1 cellular context compared by ENCODE assay signal in the genomic region with DNA sequence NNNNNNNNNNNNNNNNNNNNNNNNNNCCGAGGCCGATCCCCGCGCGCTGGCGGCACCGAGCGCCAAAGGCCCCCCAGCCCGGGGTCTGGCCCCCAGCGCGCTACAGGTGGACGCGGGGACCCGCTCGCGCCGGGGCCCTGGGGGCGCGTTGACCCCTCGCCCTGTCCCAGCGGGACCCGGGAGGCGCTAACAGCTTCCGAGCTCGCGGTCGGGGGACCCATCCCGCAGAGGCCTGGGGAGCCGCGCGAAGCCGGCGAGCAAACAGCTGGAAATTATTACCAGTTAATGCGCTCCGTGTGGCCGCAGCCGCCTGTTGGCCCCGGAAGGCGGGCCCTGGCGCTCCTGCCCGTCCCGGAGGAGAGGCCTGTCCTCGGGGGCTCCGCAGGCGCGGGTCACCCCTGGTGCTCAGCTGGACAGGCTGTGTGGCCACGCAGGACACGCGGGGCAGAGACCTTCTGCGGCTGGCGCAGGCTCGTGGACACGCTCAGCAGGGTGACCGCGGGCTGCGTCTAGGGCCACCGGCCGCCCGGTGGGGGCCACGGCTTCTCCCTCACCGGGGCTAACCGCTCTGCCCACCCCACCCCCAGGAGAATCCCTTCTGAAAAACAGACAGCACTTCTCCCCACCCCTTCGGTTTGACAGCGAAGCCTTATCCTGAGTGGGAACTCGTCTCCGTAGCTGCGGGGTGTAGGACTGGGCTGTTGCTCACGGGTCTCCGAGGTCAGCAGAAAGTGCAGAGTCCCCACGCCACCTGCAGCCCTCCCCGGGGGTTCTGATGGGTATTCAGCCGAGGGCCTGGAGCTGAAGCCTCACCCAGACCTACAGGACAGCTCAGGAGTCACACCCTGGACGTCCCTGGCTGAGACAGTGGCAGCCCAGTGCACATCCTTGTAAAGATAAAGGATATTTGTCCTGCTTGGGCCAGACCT.
TF ChIP-seq lines count a peak whose summit lies in the region.

No MANE protein-coding gene starts in this region.

TF ChIP-seq in HepG2, 621 proteins besides CTCF, POLR2A, EP300 and RAD21 (continued from another document and continues in another):
- TF ChIP-seq, protein P1, sequence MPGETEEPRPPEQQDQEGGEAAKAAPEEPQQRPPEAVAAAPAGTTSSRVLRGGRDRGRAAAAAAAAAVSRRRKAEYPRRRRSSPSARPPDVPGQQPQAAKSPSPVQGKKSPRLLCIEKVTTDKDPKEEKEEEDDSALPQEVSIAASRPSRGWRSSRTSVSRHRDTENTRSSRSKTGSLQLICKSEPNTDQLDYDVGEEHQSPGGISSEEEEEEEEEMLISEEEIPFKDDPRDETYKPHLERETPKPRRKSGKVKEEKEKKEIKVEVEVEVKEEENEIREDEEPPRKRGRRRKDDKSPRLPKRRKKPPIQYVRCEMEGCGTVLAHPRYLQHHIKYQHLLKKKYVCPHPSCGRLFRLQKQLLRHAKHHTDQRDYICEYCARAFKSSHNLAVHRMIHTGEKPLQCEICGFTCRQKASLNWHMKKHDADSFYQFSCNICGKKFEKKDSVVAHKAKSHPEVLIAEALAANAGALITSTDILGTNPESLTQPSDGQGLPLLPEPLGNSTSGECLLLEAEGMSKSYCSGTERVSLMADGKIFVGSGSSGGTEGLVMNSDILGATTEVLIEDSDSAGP (CRISPR knock-in tag; IDR thresholded peaks at IDR 0.05; ENCODE audit: borderline replicate concordance) = peak; percentile 46; the same call in 1 of the 2 replicates
- TF ChIP-seq ZNF629 (CRISPR knock-in tag; conservative IDR thresholded peaks at IDR 0.05) (no peak), MEF2D (CRISPR knock-in tag; IDR thresholded peaks at IDR 0.05) (no peak), RARG (CRISPR knock-in tag; IDR thresholded peaks at IDR 0.05; ENCODE audit: low read depth) (no peak), MBD4 (IDR thresholded peaks at IDR 0.05; ENCODE audit: borderline replicate concordance, low read length) (no peak), GZF1 (CRISPR knock-in tag; IDR thresholded peaks at IDR 0.05) (no peak), SYNCRIP (IDR thresholded peaks at IDR 0.05; ENCODE audit: insufficient read depth, low read depth, low read length) (no peak), ZNF567 (CRISPR knock-in tag; IDR thresholded peaks at IDR 0.05; ENCODE audit: borderline replicate concordance) (no peak), ZNF7 (CRISPR knock-in tag; IDR thresholded peaks at IDR 0.05) (no peak), TAF1 (CRISPR knock-in tag; IDR thresholded peaks at IDR 0.05) (no peak), IRX3 (CRISPR knock-in tag; IDR thresholded peaks at IDR 0.05; ENCODE audit: borderline replicate concordance, low read depth) (no peak), ZBTB1 (CRISPR knock-in tag; IDR thresholded peaks at IDR 0.05; ENCODE audit: borderline replicate concordance) (no peak), SUZ12 (IDR thresholded peaks at IDR 0.05; ENCODE audit: low read depth, low read length) (no peak), NBN (conservative IDR thresholded peaks at IDR 0.05) (no peak), NCOA5 (CRISPR knock-in tag; IDR thresholded peaks at IDR 0.05) (no peak), ZNF737 (CRISPR knock-in tag; IDR thresholded peaks at IDR 0.05; ENCODE audit: borderline replicate concordance) (no peak), PPARG (CRISPR knock-in tag; conservative IDR thresholded peaks at IDR 0.05) (no peak), MZF1 (CRISPR knock-in tag; IDR thresholded peaks at IDR 0.05; ENCODE audit: borderline replicate concordance) (no peak), FOXM1 (CRISPR knock-in tag; IDR thresholded peaks at IDR 0.05) (no peak), DPF2 (CRISPR knock-in tag; IDR thresholded peaks at IDR 0.05; ENCODE audit: borderline replicate concordance, low read depth) (no peak), ZNF230 (CRISPR knock-in tag; IDR thresholded peaks at IDR 0.05) (no peak), ZNF264 (CRISPR knock-in tag; IDR thresholded peaks at IDR 0.05) (peak; percentile 67; the same call in 1 of the 2 replicates), ZFP82 (CRISPR knock-in tag; IDR thresholded peaks at IDR 0.05; ENCODE audit: borderline replicate concordance) (no peak), XRCC5 (optimal IDR thresholded peaks at IDR 0.05; ENCODE audit: low read length) (no peak), RCOR2 (CRISPR knock-in tag; IDR thresholded peaks at IDR 0.05) (no peak), KDM5B (CRISPR knock-in tag; IDR thresholded peaks at IDR 0.05; ENCODE audit: borderline replicate concordance) (no peak), MTA1 (CRISPR knock-in tag; IDR thresholded peaks at IDR 0.05; ENCODE audit: borderline replicate concordance) (no peak), TARDBP (CRISPR knock-in tag; IDR thresholded peaks at IDR 0.05) (no peak), ZNF17 (CRISPR knock-in tag; IDR thresholded peaks at IDR 0.05) (no peak), ELF1 (CRISPR knock-in tag; IDR thresholded peaks at IDR 0.05) (no peak), HDAC6 (IDR thresholded peaks at IDR 0.05; ENCODE audit: low read depth, low read length) (no peak), TBX3 (IDR thresholded peaks at IDR 0.05; ENCODE audit: borderline replicate concordance) (no peak), ZNF564 (CRISPR knock-in tag; IDR thresholded peaks at IDR 0.05) (no peak), ZNF530 (CRISPR knock-in tag; IDR thresholded peaks at IDR 0.05; ENCODE audit: low read depth) (no peak), ATF1 (CRISPR knock-in tag; IDR thresholded peaks at IDR 0.05) (no peak), ZNF124 (CRISPR knock-in tag; IDR thresholded peaks at IDR 0.05) (no peak)
- TF ChIP-seq, protein P2, sequence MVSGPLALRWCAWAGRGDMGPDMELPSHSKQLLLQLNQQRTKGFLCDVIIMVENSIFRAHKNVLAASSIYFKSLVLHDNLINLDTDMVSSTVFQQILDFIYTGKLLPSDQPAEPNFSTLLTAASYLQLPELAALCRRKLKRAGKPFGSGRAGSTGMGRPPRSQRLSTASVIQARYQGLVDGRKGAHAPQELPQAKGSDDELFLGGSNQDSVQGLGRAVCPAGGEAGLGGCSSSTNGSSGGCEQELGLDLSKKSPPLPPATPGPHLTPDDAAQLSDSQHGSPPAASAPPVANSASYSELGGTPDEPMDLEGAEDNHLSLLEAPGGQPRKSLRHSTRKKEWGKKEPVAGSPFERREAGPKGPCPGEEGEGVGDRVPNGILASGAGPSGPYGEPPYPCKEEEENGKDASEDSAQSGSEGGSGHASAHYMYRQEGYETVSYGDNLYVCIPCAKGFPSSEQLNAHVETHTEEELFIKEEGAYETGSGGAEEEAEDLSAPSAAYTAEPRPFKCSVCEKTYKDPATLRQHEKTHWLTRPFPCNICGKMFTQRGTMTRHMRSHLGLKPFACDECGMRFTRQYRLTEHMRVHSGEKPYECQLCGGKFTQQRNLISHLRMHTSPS (CRISPR knock-in tag; IDR thresholded peaks at IDR 0.05; ENCODE audit: low read depth) = 0 out of 2 replicates have a peak, but pooled peaks have one; percentile 20
- TF ChIP-seq, protein P3, sequence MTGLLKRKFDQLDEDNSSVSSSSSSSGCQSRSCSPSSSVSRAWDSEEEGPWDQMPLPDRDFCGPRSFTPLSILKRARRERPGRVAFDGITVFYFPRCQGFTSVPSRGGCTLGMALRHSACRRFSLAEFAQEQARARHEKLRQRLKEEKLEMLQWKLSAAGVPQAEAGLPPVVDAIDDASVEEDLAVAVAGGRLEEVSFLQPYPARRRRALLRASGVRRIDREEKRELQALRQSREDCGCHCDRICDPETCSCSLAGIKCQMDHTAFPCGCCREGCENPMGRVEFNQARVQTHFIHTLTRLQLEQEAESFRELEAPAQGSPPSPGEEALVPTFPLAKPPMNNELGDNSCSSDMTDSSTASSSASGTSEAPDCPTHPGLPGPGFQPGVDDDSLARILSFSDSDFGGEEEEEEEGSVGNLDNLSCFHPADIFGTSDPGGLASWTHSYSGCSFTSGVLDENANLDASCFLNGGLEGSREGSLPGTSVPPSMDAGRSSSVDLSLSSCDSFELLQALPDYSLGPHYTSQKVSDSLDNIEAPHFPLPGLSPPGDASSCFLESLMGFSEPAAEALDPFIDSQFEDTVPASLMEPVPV (CRISPR knock-in tag; IDR thresholded peaks at IDR 0.05) = no peak
- TF ChIP-seq, protein P4, sequence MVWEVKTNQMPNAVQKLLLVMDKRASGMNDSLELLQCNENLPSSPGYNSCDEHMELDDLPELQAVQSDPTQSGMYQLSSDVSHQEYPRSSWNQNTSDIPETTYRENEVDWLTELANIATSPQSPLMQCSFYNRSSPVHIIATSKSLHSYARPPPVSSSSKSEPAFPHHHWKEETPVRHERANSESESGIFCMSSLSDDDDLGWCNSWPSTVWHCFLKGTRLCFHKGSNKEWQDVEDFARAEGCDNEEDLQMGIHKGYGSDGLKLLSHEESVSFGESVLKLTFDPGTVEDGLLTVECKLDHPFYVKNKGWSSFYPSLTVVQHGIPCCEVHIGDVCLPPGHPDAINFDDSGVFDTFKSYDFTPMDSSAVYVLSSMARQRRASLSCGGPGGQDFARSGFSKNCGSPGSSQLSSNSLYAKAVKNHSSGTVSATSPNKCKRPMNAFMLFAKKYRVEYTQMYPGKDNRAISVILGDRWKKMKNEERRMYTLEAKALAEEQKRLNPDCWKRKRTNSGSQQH (CRISPR knock-in tag; IDR thresholded peaks at IDR 0.05; ENCODE audit: low read depth) = no peak
- TF ChIP-seq, protein P5, sequence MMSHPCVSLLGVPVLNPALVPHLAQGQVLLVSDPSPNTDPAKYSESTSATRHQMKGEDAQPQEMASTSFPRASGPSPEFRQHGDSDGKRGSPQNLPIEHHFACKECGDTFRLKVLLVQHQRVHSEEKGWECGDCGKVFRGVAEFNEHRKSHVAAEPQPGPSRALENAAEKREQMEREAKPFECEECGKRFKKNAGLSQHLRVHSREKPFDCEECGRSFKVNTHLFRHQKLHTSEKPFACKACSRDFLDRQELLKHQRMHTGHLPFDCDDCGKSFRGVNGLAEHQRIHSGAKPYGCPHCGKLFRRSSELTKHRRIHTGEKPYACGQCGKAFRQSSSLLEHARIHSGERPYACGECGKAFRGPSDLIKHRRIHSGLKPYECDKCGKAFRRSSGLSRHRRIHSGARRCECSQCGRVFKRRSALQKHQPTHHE (CRISPR knock-in tag; IDR thresholded peaks at IDR 0.05; ENCODE audit: borderline replicate concordance) = no peak
- TF ChIP-seq, protein P6, sequence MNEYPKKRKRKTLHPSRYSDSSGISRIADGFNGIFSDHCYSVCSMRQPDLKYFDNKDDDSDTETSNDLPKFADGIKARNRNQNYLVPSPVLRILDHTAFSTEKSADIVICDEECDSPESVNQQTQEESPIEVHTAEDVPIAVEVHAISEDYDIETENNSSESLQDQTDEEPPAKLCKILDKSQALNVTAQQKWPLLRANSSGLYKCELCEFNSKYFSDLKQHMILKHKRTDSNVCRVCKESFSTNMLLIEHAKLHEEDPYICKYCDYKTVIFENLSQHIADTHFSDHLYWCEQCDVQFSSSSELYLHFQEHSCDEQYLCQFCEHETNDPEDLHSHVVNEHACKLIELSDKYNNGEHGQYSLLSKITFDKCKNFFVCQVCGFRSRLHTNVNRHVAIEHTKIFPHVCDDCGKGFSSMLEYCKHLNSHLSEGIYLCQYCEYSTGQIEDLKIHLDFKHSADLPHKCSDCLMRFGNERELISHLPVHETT (CRISPR knock-in tag; conservative IDR thresholded peaks at IDR 0.05) = no peak
- TF ChIP-seq, protein P7, sequence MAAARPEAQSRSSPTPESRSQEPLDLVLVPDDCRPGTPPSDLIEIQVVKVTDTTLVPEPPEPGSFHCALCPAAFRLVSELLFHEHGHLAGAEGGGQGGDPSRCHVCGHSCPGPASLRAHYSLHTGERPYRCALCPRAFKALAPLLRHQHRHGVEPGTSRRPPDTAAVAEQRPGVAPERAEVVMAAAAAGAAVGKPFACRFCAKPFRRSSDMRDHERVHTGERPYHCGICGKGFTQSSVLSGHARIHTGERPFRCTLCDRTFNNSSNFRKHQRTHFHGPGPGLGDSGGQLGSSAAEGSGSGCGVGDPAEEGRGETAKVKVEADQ (CRISPR knock-in tag; IDR thresholded peaks at IDR 0.05; ENCODE audit: borderline replicate concordance) = no peak
- TF ChIP-seq, protein P8, sequence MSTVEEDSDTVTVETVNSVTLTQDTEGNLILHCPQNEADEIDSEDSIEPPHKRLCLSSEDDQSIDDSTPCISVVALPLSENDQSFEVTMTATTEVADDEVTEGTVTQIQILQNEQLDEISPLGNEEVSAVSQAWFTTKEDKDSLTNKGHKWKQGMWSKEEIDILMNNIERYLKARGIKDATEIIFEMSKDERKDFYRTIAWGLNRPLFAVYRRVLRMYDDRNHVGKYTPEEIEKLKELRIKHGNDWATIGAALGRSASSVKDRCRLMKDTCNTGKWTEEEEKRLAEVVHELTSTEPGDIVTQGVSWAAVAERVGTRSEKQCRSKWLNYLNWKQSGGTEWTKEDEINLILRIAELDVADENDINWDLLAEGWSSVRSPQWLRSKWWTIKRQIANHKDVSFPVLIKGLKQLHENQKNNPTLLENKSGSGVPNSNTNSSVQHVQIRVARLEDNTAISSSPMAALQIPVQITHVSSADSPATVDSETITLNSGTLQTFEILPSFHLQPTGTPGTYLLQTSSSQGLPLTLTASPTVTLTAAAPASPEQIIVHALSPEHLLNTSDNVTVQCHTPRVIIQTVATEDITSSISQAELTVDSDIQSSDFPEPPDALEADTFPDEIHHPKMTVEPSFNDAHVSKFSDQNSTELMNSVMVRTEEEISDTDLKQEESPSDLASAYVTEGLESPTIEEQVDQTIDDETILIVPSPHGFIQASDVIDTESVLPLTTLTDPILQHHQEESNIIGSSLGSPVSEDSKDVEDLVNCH (CRISPR knock-in tag; IDR thresholded peaks at IDR 0.05) = no peak
- TF ChIP-seq, protein P9, sequence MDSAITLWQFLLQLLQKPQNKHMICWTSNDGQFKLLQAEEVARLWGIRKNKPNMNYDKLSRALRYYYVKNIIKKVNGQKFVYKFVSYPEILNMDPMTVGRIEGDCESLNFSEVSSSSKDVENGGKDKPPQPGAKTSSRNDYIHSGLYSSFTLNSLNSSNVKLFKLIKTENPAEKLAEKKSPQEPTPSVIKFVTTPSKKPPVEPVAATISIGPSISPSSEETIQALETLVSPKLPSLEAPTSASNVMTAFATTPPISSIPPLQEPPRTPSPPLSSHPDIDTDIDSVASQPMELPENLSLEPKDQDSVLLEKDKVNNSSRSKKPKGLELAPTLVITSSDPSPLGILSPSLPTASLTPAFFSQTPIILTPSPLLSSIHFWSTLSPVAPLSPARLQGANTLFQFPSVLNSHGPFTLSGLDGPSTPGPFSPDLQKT (CRISPR knock-in tag; IDR thresholded peaks at IDR 0.05; ENCODE audit: borderline replicate concordance) = no peak
- TF ChIP-seq, protein P10, sequence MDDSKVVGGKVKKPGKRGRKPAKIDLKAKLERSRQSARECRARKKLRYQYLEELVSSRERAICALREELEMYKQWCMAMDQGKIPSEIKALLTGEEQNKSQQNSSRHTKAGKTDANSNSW (CRISPR knock-in tag; IDR thresholded peaks at IDR 0.05; ENCODE audit: borderline replicate concordance) = no peak
- TF ChIP-seq, protein P11, sequence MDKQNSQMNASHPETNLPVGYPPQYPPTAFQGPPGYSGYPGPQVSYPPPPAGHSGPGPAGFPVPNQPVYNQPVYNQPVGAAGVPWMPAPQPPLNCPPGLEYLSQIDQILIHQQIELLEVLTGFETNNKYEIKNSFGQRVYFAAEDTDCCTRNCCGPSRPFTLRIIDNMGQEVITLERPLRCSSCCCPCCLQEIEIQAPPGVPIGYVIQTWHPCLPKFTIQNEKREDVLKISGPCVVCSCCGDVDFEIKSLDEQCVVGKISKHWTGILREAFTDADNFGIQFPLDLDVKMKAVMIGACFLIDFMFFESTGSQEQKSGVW (CRISPR knock-in tag; IDR thresholded peaks at IDR 0.05; ENCODE audit: borderline replicate concordance) = no peak
- TF ChIP-seq, protein P12, sequence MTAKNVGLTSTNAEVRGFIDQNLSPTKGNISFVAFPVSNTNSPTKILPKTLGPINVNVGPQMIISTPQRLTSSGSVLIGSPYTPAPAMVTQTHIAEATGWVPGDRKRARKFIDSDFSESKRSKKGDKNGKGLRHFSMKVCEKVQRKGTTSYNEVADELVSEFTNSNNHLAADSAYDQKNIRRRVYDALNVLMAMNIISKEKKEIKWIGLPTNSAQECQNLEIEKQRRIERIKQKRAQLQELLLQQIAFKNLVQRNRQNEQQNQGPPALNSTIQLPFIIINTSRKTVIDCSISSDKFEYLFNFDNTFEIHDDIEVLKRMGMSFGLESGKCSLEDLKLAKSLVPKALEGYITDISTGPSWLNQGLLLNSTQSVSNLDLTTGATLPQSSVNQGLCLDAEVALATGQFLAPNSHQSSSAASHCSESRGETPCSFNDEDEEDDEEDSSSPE (CRISPR knock-in tag; IDR thresholded peaks at IDR 0.05) = peak; percentile 40
